In genomic region chr19:43474986-43475705, GRCh38 we compare ENCODE assay signal across 9 cellular contexts. TPM values are rescaled to one million over a fixed set of nuclear protein-coding genes. Genes with fewer than 3 reads are reported as not detected.
A peak's percentile ranks its signal among the peaks of the same experiment; 100 is the strongest.
DNase-seq lines count a peak whose midpoint lies in the region; ATAC-seq, FAIRE-seq and TF ChIP-seq lines count a peak whose summit lies in the region.
"Had no signal": no experiment of that assay in that cellular context is flagged by ENCODE, and none has a peak within 500 bp of the region (broad histone marks: within the 10 kb centered on the region; RNA-seq: fewer than 3 reads in every experiment).

No MANE protein-coding gene starts in this region.

- no peaks in the 10 kb centered on the region for H4K20me1 ChIP-seq in HepG2 (ENCODE audit: insufficient read depth, low read length)

- H2AFZ ChIP-seq in HepG2 (ENCODE audit: low read length) = no peak overlapping the region

- peaks cover 3 to 5% of the 10 kb centered on the region in 2 experiments; a peak in 2 of 5 replicates for H3K36me3 ChIP-seq in HepG2 (replicated peaks in 1 of 2; ENCODE audit: control insufficient read depth in 1 of 2, insufficient read depth in 2 of 2, low read length in 2 of 2)

- H3K9me3 ChIP-seq in HepG2 (ENCODE audit: low read length) = no peaks in the 10 kb centered on the region

- H3K4me3 ChIP-seq in dorsolateral prefrontal cortex (peak overlapping the region; percentile 21 to 69 (median 52)), HepG2 (replicated peaks in 1 of 3; ENCODE audit: insufficient read depth in 1 of 3, low read depth in 2 of 3, low read length in 3 of 3) (no peak overlapping the region)

- in situ Hi-C loops in HepG2 (cut with HindIII; ENCODE audit: extremely low pct_ligation_motif_present, low pct_unique_long_range_greater_than_20kb) = no loop called here

- peak overlapping the region; percentile 75 for H3K4me3 Mint-ChIP-seq in activated CD8-positive, alpha-beta T cell treated with anti-CD3 and anti-CD28 coated beads for 36 hours

- no peak overlapping the region for H3K9ac ChIP-seq in HepG2 (ENCODE audit: insufficient read depth, low read depth, low read length)

- no peaks in the 10 kb centered on the region for H3K9me3 Mint-ChIP-seq in activated CD8-positive, alpha-beta T cell treated with anti-CD3 and anti-CD28 coated beads for 36 hours

- peaks cover 13% of the 10 kb centered on the region for H3K36me3 Mint-ChIP-seq in activated CD8-positive, alpha-beta T cell treated with anti-CD3 and anti-CD28 coated beads for 36 hours (ENCODE audit: low read depth)

- ATAC-seq in HG02678 (IDR thresholded peaks at IDR 0.05; ENCODE audit: unreplicated experiment) (peak; percentile 62), HepG2 (no peak), GM21526 (IDR thresholded peaks at IDR 0.05; ENCODE audit: low FRiP score, unreplicated experiment) (no peak)
- peak; percentile 93 for ATAC-seq in activated CD8-positive, alpha-beta T cell treated with anti-CD3 and anti-CD28 coated beads for 36 hours

- CTCF ChIA-PET in activated CD8-positive, alpha-beta T cell treated with anti-CD3 and anti-CD28 coated beads for 36 hours (lab: Charles Lee) = no interaction called here
- CTCF ChIA-PET in HepG2 (lab: Yijun Ruan, JAX; ENCODE audit: low intra/inter-chr PET ratio, low total read pairs) = no interaction called here

- H3K27ac Mint-ChIP-seq in activated CD8-positive, alpha-beta T cell treated with anti-CD3 and anti-CD28 coated beads for 36 hours = peak overlapping the region; percentile 86

- WGBS in HepG2 (ENCODE audit: low lambda C conversion rate) = 96% methylated on average over 46 of the region's 46 CpGs

- intact Hi-C loops in activated CD8-positive, alpha-beta T cell treated with anti-CD3 and anti-CD28 coated beads for 36 hours (cut with micrococcal nuclease) = no loop called here
- intact Hi-C loops in dorsolateral prefrontal cortex (cut with DNase I) (no loop called here), HepG2 (cut with micrococcal nuclease; ENCODE audit: unreplicated experiment) (no loop called here)

- H3K27me3 Mint-ChIP-seq in activated CD8-positive, alpha-beta T cell treated with anti-CD3 and anti-CD28 coated beads for 36 hours = no peaks in the 10 kb centered on the region

- H3K4me1 Mint-ChIP-seq in activated CD8-positive, alpha-beta T cell treated with anti-CD3 and anti-CD28 coated beads for 36 hours (ENCODE audit: low read depth) = peaks cover 30% of the 10 kb centered on the region

- BruUV-seq in HepG2 (replicated peaks; lab: Mats Ljungman, UMichigan) = no TSS peak

- DNase-seq in DMS79 treated with DMSO at 0.1 percent for 48 hours (lab: John Stamatoyannopoulos, UW) = peak; percentile 59
- peak; percentile 77 for DNase-seq in NCI-H446 treated with DMSO at 0.1 percent for 48 hours (lab: John Stamatoyannopoulos, UW)
- peak; percentile 95 for DNase-seq in activated CD8-positive, alpha-beta T cell treated with anti-CD3 and anti-CD28 coated beads for 36 hours
- peak; percentile 57 to 96 (median 90) for DNase-seq in dorsolateral prefrontal cortex
- no peak for DNase-seq in HepG2 (ENCODE audit: low spot score)
- peak; percentile 96 to 99 for DNase-seq in stimulated activated CD4-positive, alpha-beta T cell treated with anti-CD3 and anti-CD28 coated beads, Interleukin-2, amount 100 ng/mL, for 24 hours

- TF ChIP-seq EP300 in HepG2 (IDR thresholded peaks at IDR 0.05; ENCODE audit: low read depth in 2 of 2, low read length in 2 of 2) (no peak), HepG2 (CRISPR knock-in tag; IDR thresholded peaks at IDR 0.05; ENCODE audit: borderline replicate concordance) (no peak)

- H3K4me2 ChIP-seq in HepG2 (ENCODE audit: low read depth, low read length) = no peak overlapping the region

- no peaks in the 10 kb centered on the region for H3K27me3 ChIP-seq in dorsolateral prefrontal cortex
- H3K27me3 ChIP-seq in HepG2 (ENCODE audit: control insufficient read depth in 1 of 2, insufficient read depth in 2 of 2, low read length in 2 of 2) = no peaks in the 10 kb centered on the region

- no peak for TF ChIP-seq RAD21 in HepG2 (CRISPR knock-in tag; IDR thresholded peaks at IDR 0.05)

- no peaks in the 10 kb centered on the region for H3K4me1 ChIP-seq in HepG2 (ENCODE audit: insufficient read depth, low read length)

- no peak for FAIRE-seq in HepG2 (lab: Jason Lieb, UNC)
- FAIRE-seq: islet of Langerhans had no signal

- no peak for TF ChIP-seq CTCF in activated CD8-positive, alpha-beta T cell treated with anti-CD3 and anti-CD28 coated beads for 36 hours (IDR thresholded peaks at IDR 0.05)
- TF ChIP-seq CTCF in dorsolateral prefrontal cortex (IDR thresholded peaks at IDR 0.05 in 54 of 56, conservative IDR thresholded peaks at IDR 0.05 in 2 of 56; ENCODE audit: low read depth in 1 of 56, partially characterized antibody in 56 of 56) = peak in 9 of 56 donors; percentile 8 to 34 (median 22)
- no peak for TF ChIP-seq CTCF in HepG2 (CRISPR knock-in tag; IDR thresholded peaks at IDR 0.05)

- H3K79me2 ChIP-seq in HepG2 (ENCODE audit: insufficient read depth, low read length) = no peaks in the 10 kb centered on the region

- peak overlapping the region in 57 of 59 donors; percentile 4 to 91 (median 81) for H3K27ac ChIP-seq in dorsolateral prefrontal cortex
- no peak overlapping the region for H3K27ac ChIP-seq in HepG2 (ENCODE audit: extremely low read length, insufficient read depth, low read length)

- TF ChIP-seq POLR2A in HepG2 (IDR thresholded peaks at IDR 0.05; ENCODE audit: insufficient read depth in 1 of 2, low read depth in 2 of 2, low read length in 2 of 2) = no peak

- POLR2A ChIA-PET in activated CD8-positive, alpha-beta T cell treated with anti-CD3 and anti-CD28 coated beads for 36 hours (lab: Charles Lee) = interaction anchor here (1.3 to 3.6 kb wide), 2 partner anchors 11 to 36 kb away, joined by 3 to 23 read pairs; partner anchors contain the start of gene LYPD3
- POLR2A ChIA-PET in HepG2 (lab: Yijun Ruan, JAX) = interaction anchor here (2.5 kb wide), 1 partner anchor 29 kb away, joined by 10 read pairs; the partner anchor contains the start of gene PHLDB3

RNA-seq across cellular contexts. Expression of gene LYPD3, which starts 9.7 kb away (rescaled TPM):
- 1 to 10 TPM; 4.4 to 4.9 TPM for total RNA-seq in activated CD8-positive, alpha-beta T cell treated with anti-CD3 and anti-CD28 coated beads for 36 hours
- total RNA-seq in dorsolateral prefrontal cortex = 1 to 10 TPM in 7 of 120 experiments, under 1 TPM in 63, not detected in 50; 0.26 to 2.0 (median 0.53) TPM
- total RNA-seq in HepG2 (2016; rRNA removed; fragmentation: Illumina TruSeq; extraction: Trizol) = 0.15 and 0.51 TPM in 2 replicates
- 0.20 TPM in 1 of 2 replicates, not detected in the other for total RNA-seq in HepG2 (2016; cell fraction: cytosol; rRNA removed; fragmentation: Illumina TruSeq; extraction: Trizol; ENCODE audit: low read depth)
- total RNA-seq in HepG2 (2016; cell fraction: insoluble cytoplasmic fraction; rRNA removed; fragmentation: Illumina TruSeq; extraction: Trizol) = 0.24 and 0.35 TPM in 2 replicates
- total RNA-seq in HepG2 (2016; cell fraction: membrane; rRNA removed; fragmentation: Illumina TruSeq; extraction: Trizol) = 0.25 and 0.38 TPM in 2 replicates
- total RNA-seq in HepG2 (2016; cell fraction: nucleus; rRNA removed; fragmentation: Illumina TruSeq; extraction: Trizol) = 0.28 and 1.0 TPM in 2 replicates
- polyA plus RNA-seq in HepG2 (2011; rRNA removed) = 1.5 and 2.6 TPM in 2 replicates
- polyA plus RNA-seq in HepG2 (2011; cell fraction: cytosol; rRNA removed) = 1.6 and 2.4 TPM in 2 replicates
- 2.4 and 2.8 TPM in 2 replicates for polyA plus RNA-seq in HepG2 (2011; cell fraction: nucleus; rRNA removed)
- 1.6 and 1.9 TPM in 2 replicates for polyA plus RNA-seq in HepG2 (2012)
- 0.33 and 0.83 TPM in 2 replicates for polyA plus RNA-seq in HepG2 (2016; cell fraction: cytosol; fragmentation: Illumina TruSeq; extraction: Trizol; ENCODE audit: low read depth)
- polyA plus RNA-seq in HepG2 (2016; cell fraction: insoluble cytoplasmic fraction; fragmentation: Illumina TruSeq; extraction: Trizol; ENCODE audit: low read depth) = 0.90 and 1.0 TPM in 2 replicates
- polyA plus RNA-seq in HepG2 (2016; cell fraction: membrane; fragmentation: Illumina TruSeq; extraction: Trizol; ENCODE audit: low read depth) = 0.80 and 1.0 TPM in 2 replicates
- 1.1 and 1.2 TPM in 2 replicates for polyA plus RNA-seq in HepG2 (2016; cell fraction: nucleus; fragmentation: Illumina TruSeq; extraction: Trizol; ENCODE audit: insufficient read depth, low read depth)
- 2.5 and 11.3 TPM in 2 replicates for polyA minus RNA-seq in HepG2 (2011; rRNA and poly(A)+ RNA removed; ENCODE audit: low replicate concordance)
- 0.69 and 0.70 TPM in 2 replicates for polyA minus RNA-seq in HepG2 (2011; cell fraction: cytosol; rRNA and poly(A)+ RNA removed)
- 0.77 and 0.99 TPM in 2 replicates for polyA minus RNA-seq in HepG2 (2011; cell fraction: nucleus; rRNA and poly(A)+ RNA removed)

RNA-seq across cellular contexts. Expression of gene PHLDB3, which starts 29.4 kb away (rescaled TPM):
- 10 to 100 TPM; 14.7 to 17.5 TPM for total RNA-seq in activated CD8-positive, alpha-beta T cell treated with anti-CD3 and anti-CD28 coated beads for 36 hours
- total RNA-seq in dorsolateral prefrontal cortex (10 to 100 TPM in 65 of 120 experiments, 1 to 10 TPM in 55; 4.6 to 20.8 (median 10.2) TPM), HepG2 (2016; rRNA removed; fragmentation: Illumina TruSeq; extraction: Trizol) (9.0 and 14.5 TPM in 2 replicates)
- total RNA-seq in HepG2 (2016; cell fraction: cytosol; rRNA removed; fragmentation: Illumina TruSeq; extraction: Trizol; ENCODE audit: low read depth) = 2.3 and 3.9 TPM in 2 replicates
- total RNA-seq in HepG2 (2016; cell fraction: insoluble cytoplasmic fraction; rRNA removed; fragmentation: Illumina TruSeq; extraction: Trizol) = 7.0 and 14.8 TPM in 2 replicates
- total RNA-seq in HepG2 (2016; cell fraction: membrane; rRNA removed; fragmentation: Illumina TruSeq; extraction: Trizol) = 4.8 and 4.9 TPM in 2 replicates
- total RNA-seq in HepG2 (2016; cell fraction: nucleus; rRNA removed; fragmentation: Illumina TruSeq; extraction: Trizol) = 14.9 and 15.3 TPM in 2 replicates
- polyA plus RNA-seq in HepG2 (2011; rRNA removed) = 11.3 and 14.2 TPM in 2 replicates
- polyA plus RNA-seq in HepG2 (2011; cell fraction: cytosol; rRNA removed) = 7.0 and 9.5 TPM in 2 replicates
- 48.5 and 59.0 TPM in 2 replicates for polyA plus RNA-seq in HepG2 (2011; cell fraction: nucleus; rRNA removed)
- 9.8 and 10.4 TPM in 2 replicates for polyA plus RNA-seq in HepG2 (2012)
- polyA plus RNA-seq in HepG2 (2016; cell fraction: cytosol; fragmentation: Illumina TruSeq; extraction: Trizol; ENCODE audit: low read depth) = 2.9 and 3.2 TPM in 2 replicates
- 10.2 and 10.8 TPM in 2 replicates for polyA plus RNA-seq in HepG2 (2016; cell fraction: insoluble cytoplasmic fraction; fragmentation: Illumina TruSeq; extraction: Trizol; ENCODE audit: low read depth)
- 3.5 and 4.6 TPM in 2 replicates for polyA plus RNA-seq in HepG2 (2016; cell fraction: membrane; fragmentation: Illumina TruSeq; extraction: Trizol; ENCODE audit: low read depth)
- 27.3 and 35.6 TPM in 2 replicates for polyA plus RNA-seq in HepG2 (2016; cell fraction: nucleus; fragmentation: Illumina TruSeq; extraction: Trizol; ENCODE audit: insufficient read depth, low read depth)
- polyA minus RNA-seq in HepG2 (2011; rRNA and poly(A)+ RNA removed; ENCODE audit: low replicate concordance) = 4.6 and 12.1 TPM in 2 replicates
- polyA minus RNA-seq in HepG2 (2011; cell fraction: cytosol; rRNA and poly(A)+ RNA removed) = 8.2 and 9.8 TPM in 2 replicates
- 19.8 and 21.6 TPM in 2 replicates for polyA minus RNA-seq in HepG2 (2011; cell fraction: nucleus; rRNA and poly(A)+ RNA removed)

RNA-seq across cellular contexts. Expression of gene ETHE1, which starts 51.9 kb away (rescaled TPM):
- total RNA-seq in activated CD8-positive, alpha-beta T cell treated with anti-CD3 and anti-CD28 coated beads for 36 hours = 10 to 100 TPM; 50.9 to 57.1 TPM
- total RNA-seq in dorsolateral prefrontal cortex = 10 to 100 TPM; 12.3 to 24.7 (median 17.2) TPM
- 25.9 and 32.5 TPM in 2 replicates for total RNA-seq in HepG2 (2016; rRNA removed; fragmentation: Illumina TruSeq; extraction: Trizol)
- total RNA-seq in HepG2 (2016; cell fraction: cytosol; rRNA removed; fragmentation: Illumina TruSeq; extraction: Trizol; ENCODE audit: low read depth) = 17.2 and 20.2 TPM in 2 replicates
- total RNA-seq in HepG2 (2016; cell fraction: insoluble cytoplasmic fraction; rRNA removed; fragmentation: Illumina TruSeq; extraction: Trizol) = 27.1 and 33.1 TPM in 2 replicates
- total RNA-seq in HepG2 (2016; cell fraction: membrane; rRNA removed; fragmentation: Illumina TruSeq; extraction: Trizol) = 23.3 and 25.9 TPM in 2 replicates
- total RNA-seq in HepG2 (2016; cell fraction: nucleus; rRNA removed; fragmentation: Illumina TruSeq; extraction: Trizol) = 19.2 and 21.3 TPM in 2 replicates
- 58.4 and 67.9 TPM in 2 replicates for polyA plus RNA-seq in HepG2 (2011; rRNA removed)
- 53.8 and 78.5 TPM in 2 replicates for polyA plus RNA-seq in HepG2 (2011; cell fraction: cytosol; rRNA removed)
- polyA plus RNA-seq in HepG2 (2011; cell fraction: nucleus; rRNA removed) = 67.5 and 68.2 TPM in 2 replicates
- polyA plus RNA-seq in HepG2 (2012) = 22.1 and 28.3 TPM in 2 replicates
- polyA plus RNA-seq in HepG2 (2016; cell fraction: cytosol; fragmentation: Illumina TruSeq; extraction: Trizol; ENCODE audit: low read depth) = 21.9 and 22.2 TPM in 2 replicates
- polyA plus RNA-seq in HepG2 (2016; cell fraction: insoluble cytoplasmic fraction; fragmentation: Illumina TruSeq; extraction: Trizol; ENCODE audit: low read depth) = 29.8 and 29.9 TPM in 2 replicates
- 24.0 and 25.6 TPM in 2 replicates for polyA plus RNA-seq in HepG2 (2016; cell fraction: membrane; fragmentation: Illumina TruSeq; extraction: Trizol; ENCODE audit: low read depth)
- polyA plus RNA-seq in HepG2 (2016; cell fraction: nucleus; fragmentation: Illumina TruSeq; extraction: Trizol; ENCODE audit: insufficient read depth, low read depth) = 27.5 and 29.5 TPM in 2 replicates
- 60.6 and 68.2 TPM in 2 replicates for polyA minus RNA-seq in HepG2 (2011; rRNA and poly(A)+ RNA removed; ENCODE audit: low replicate concordance)
- polyA minus RNA-seq in HepG2 (2011; cell fraction: cytosol; rRNA and poly(A)+ RNA removed) = 27.7 and 31.3 TPM in 2 replicates
- polyA minus RNA-seq in HepG2 (2011; cell fraction: nucleus; rRNA and poly(A)+ RNA removed) = 15.2 and 19.4 TPM in 2 replicates

RNA-seq across cellular contexts. Expression of gene ZNF575, which starts 57.8 kb away (rescaled TPM):
- 1 to 10 TPM; 1.2 to 2.0 TPM for total RNA-seq in activated CD8-positive, alpha-beta T cell treated with anti-CD3 and anti-CD28 coated beads for 36 hours
- total RNA-seq in dorsolateral prefrontal cortex (10 to 100 TPM in 21 of 120 experiments, 1 to 10 TPM in 99; 4.4 to 14.3 (median 8.2) TPM), HepG2 (2016; rRNA removed; fragmentation: Illumina TruSeq; extraction: Trizol) (0.27 TPM in 1 of 2 replicates, not detected in the other)
- not detected in 2 replicates for total RNA-seq in HepG2 (2016; cell fraction: cytosol; rRNA removed; fragmentation: Illumina TruSeq; extraction: Trizol; ENCODE audit: low read depth)
- 0.04 TPM in 1 of 2 replicates, not detected in the other for total RNA-seq in HepG2 (2016; cell fraction: insoluble cytoplasmic fraction; rRNA removed; fragmentation: Illumina TruSeq; extraction: Trizol)
- 0.10 and 0.12 TPM in 2 replicates for total RNA-seq in HepG2 (2016; cell fraction: membrane; rRNA removed; fragmentation: Illumina TruSeq; extraction: Trizol)
- not detected in 2 replicates for total RNA-seq in HepG2 (2016; cell fraction: nucleus; rRNA removed; fragmentation: Illumina TruSeq; extraction: Trizol)
- 0.17 TPM in 2 replicates for polyA plus RNA-seq in HepG2 (2011; rRNA removed)
- 0.03 and 0.05 TPM in 2 replicates for polyA plus RNA-seq in HepG2 (2011; cell fraction: cytosol; rRNA removed)
- polyA plus RNA-seq in HepG2 (2011; cell fraction: nucleus; rRNA removed) = 0.19 and 0.43 TPM in 2 replicates
- polyA plus RNA-seq in HepG2 (2012) = 0.30 and 0.32 TPM in 2 replicates
- 0.27 and 0.37 TPM in 2 replicates for polyA plus RNA-seq in HepG2 (2016; cell fraction: cytosol; fragmentation: Illumina TruSeq; extraction: Trizol; ENCODE audit: low read depth)
- 0.32 and 0.36 TPM in 2 replicates for polyA plus RNA-seq in HepG2 (2016; cell fraction: insoluble cytoplasmic fraction; fragmentation: Illumina TruSeq; extraction: Trizol; ENCODE audit: low read depth)
- polyA plus RNA-seq in HepG2 (2016; cell fraction: membrane; fragmentation: Illumina TruSeq; extraction: Trizol; ENCODE audit: low read depth) = 0.44 and 0.72 TPM in 2 replicates
- polyA plus RNA-seq in HepG2 (2016; cell fraction: nucleus; fragmentation: Illumina TruSeq; extraction: Trizol; ENCODE audit: insufficient read depth, low read depth) = 0.77 TPM in 1 of 2 replicates, not detected in the other
- 0.23 and 0.32 TPM in 2 replicates for polyA minus RNA-seq in HepG2 (2011; rRNA and poly(A)+ RNA removed; ENCODE audit: low replicate concordance)
- polyA minus RNA-seq in HepG2 (2011; cell fraction: cytosol; rRNA and poly(A)+ RNA removed) = 0.26 TPM in 1 of 2 replicates, not detected in the other
- 0.52 TPM in 1 of 2 replicates, not detected in the other for polyA minus RNA-seq in HepG2 (2011; cell fraction: nucleus; rRNA and poly(A)+ RNA removed)

Comparison
In these comparisons a context has a peak if more than half of its experiments do, and no peak if none do; other contexts are left out.
1. ATAC-seq: peak in HG02678 (single experiment) and activated CD8-positive, alpha-beta T cell treated with anti-CD3 and anti-CD28 coated beads for 36 hours (single experiment); none in HepG2 (single experiment) and GM21526 (single experiment).
2. H3K4me3 ChIP-seq: peak in dorsolateral prefrontal cortex (59 of 59); none in HepG2 (0 of 3).